Comparison of ENCODE assay signal across 1 cellular context in genomic region chr11:65016705-65017104, GRCh38.
TF ChIP-seq lines count a peak whose summit lies in the region.

No MANE protein-coding gene starts in this region.

TF ChIP-seq in H1, 55 proteins besides CTCF, POLR2A, EP300 and RAD21:
- no peak for TF ChIP-seq SIX5 (IDR thresholded peaks at IDR 0.05; ENCODE audit: low read depth, low read length)
- TF ChIP-seq RFX5 (IDR thresholded peaks at IDR 0.05; ENCODE audit: borderline replicate concordance, low read depth, low read length), result no peak
- no peak for TF ChIP-seq EGR1 (IDR thresholded peaks at IDR 0.05; ENCODE audit: borderline replicate concordance, low read depth, low read length)
- no peak for TF ChIP-seq TEAD4 (IDR thresholded peaks at IDR 0.05; ENCODE audit: low read depth, low read length)
- no peak for TF ChIP-seq TAF7 (optimal IDR thresholded peaks at IDR 0.05; ENCODE audit: borderline replicate concordance, low read depth, low read length)
- no peak for TF ChIP-seq SIN3A (conservative IDR thresholded peaks at IDR 0.05 in 1 of 2, IDR thresholded peaks at IDR 0.05 in 1 of 2; ENCODE audit: low read depth in 1 of 2, low read length in 2 of 2)
- no peak for TF ChIP-seq SRF (IDR thresholded peaks at IDR 0.05; ENCODE audit: low read depth, low read length)
- TF ChIP-seq CHD1 (IDR thresholded peaks at IDR 0.05; ENCODE audit: low read depth, low read length), result no peak
- no peak for TF ChIP-seq SP1 (IDR thresholded peaks at IDR 0.05; ENCODE audit: low read depth, low read length)
- no peak for TF ChIP-seq HDAC2 (IDR thresholded peaks at IDR 0.05; ENCODE audit: borderline replicate concordance in 1 of 2, low read depth in 2 of 2, low read length in 2 of 2)
- no peak for TF ChIP-seq POU5F1 (IDR thresholded peaks at IDR 0.05; ENCODE audit: low read depth, low read length)
- TF ChIP-seq E2F6 (IDR thresholded peaks at IDR 0.05), result no peak
- no peak for TF ChIP-seq TCF12 (IDR thresholded peaks at IDR 0.05; ENCODE audit: low read depth, low read length)
- no peak for TF ChIP-seq SP4 (IDR thresholded peaks at IDR 0.05; ENCODE audit: low read length)
- TF ChIP-seq GABPA (IDR thresholded peaks at IDR 0.05; ENCODE audit: borderline replicate concordance, insufficient read depth, low read length), result no peak
TF ChIP-seq in H1: peak in this region for 0.
